Comparison of ENCODE assay signal across 7 cellular contexts in genomic region chr20:36273414-36274247, GRCh38. TPM values are rescaled to one million over a fixed set of nuclear protein-coding genes. Genes with fewer than 3 reads are reported as not detected.
DNase-seq lines count a peak whose midpoint lies in the region; ATAC-seq and TF ChIP-seq lines count a peak whose summit lies in the region.

No MANE protein-coding gene starts in this region.

- no peak overlapping the region for H4K5ac ChIP-seq in mesendoderm (ENCODE audit: low read length)

- H3K4me3 ChIP-seq in astrocyte of the cerebellum (ENCODE audit: low read depth, low read length): no peak overlapping the region
- H3K4me3 ChIP-seq in mesendoderm (ENCODE audit: low read length): no peak overlapping the region

- no peaks in the 10 kb centered on the region for H3K79me1 ChIP-seq in mesendoderm (ENCODE audit: low read length)

- no peak overlapping the region for H3K23ac ChIP-seq in mesendoderm (ENCODE audit: low read length)

- no CpG with 5 or more reads among the region's 14 CpGs for WGBS in mesendoderm (ENCODE audit: extremely low coverage, insufficient coverage, low lambda C conversion rate)

- no peaks in the 10 kb centered on the region for H3K36me3 ChIP-seq in mesendoderm (ENCODE audit: control insufficient read depth, insufficient read depth, low read length)

- in situ Hi-C loops in astrocyte of the cerebellum (cut with HindIII; ENCODE audit: low sequenced_read_pairs): no loop called here

- no peak overlapping the region for H2BK5ac ChIP-seq in mesendoderm (ENCODE audit: low read length)

- no peak overlapping the region for H3K4me2 ChIP-seq in mesendoderm (ENCODE audit: low read length)

- peak; percentile 34 for TF ChIP-seq CTCF in astrocyte of the cerebellum (IDR thresholded peaks at IDR 0.05; ENCODE audit: low read depth, low read length, missing control alignments)

- H2BK120ac ChIP-seq in mesendoderm (ENCODE audit: low read depth, low read length): no peak overlapping the region

- no peak overlapping the region for H3K27ac ChIP-seq in mesendoderm (ENCODE audit: low read depth, low read length)

- H3K4me1 Mint-ChIP-seq in activated T-helper 2 cell treated with anti-CD3 and anti-CD28 coated beads, Interferon-gamma antibody, Interleukin-2, Interleukin-4, amounts not matched to agents 10 μg/mL and 5 μg/mL and 100 μg/mL, durations not matched to agents 14 hours and 24 hours and 36 hours (ENCODE audit: low read depth): no peaks in the 10 kb centered on the region

- H3K4me3 Mint-ChIP-seq in activated T-helper 2 cell treated with anti-CD3 and anti-CD28 coated beads, Interferon-gamma antibody, Interleukin-2, Interleukin-4, amounts not matched to agents 10 μg/mL and 5 μg/mL and 100 μg/mL, durations not matched to agents 14 hours and 24 hours and 36 hours (ENCODE audit: low read depth): no peak overlapping the region

- no peak overlapping the region for H3K18ac ChIP-seq in mesendoderm (ENCODE audit: low read length)

- no peak overlapping the region for H2BK15ac ChIP-seq in mesendoderm (replicated peaks; ENCODE audit: low read depth)

- no peak overlapping the region for H3K27ac Mint-ChIP-seq in activated T-helper 2 cell treated with anti-CD3 and anti-CD28 coated beads, Interferon-gamma antibody, Interleukin-2, Interleukin-4, amounts not matched to agents 10 μg/mL and 5 μg/mL and 100 μg/mL, durations not matched to agents 14 hours and 24 hours and 36 hours

- H3K27me3 Mint-ChIP-seq in activated T-helper 2 cell treated with anti-CD3 and anti-CD28 coated beads, Interferon-gamma antibody, Interleukin-2, Interleukin-4, amounts not matched to agents 10 μg/mL and 5 μg/mL and 100 μg/mL, durations not matched to agents 14 hours and 24 hours and 36 hours (ENCODE audit: low read depth): peaks cover 1% of the 10 kb centered on the region

- no peaks in the 10 kb centered on the region for H3K79me2 ChIP-seq in mesendoderm (ENCODE audit: control insufficient read depth, insufficient read depth, low read length)

- H3K4ac ChIP-seq in mesendoderm (ENCODE audit: low read depth, low read length): no peak overlapping the region

- H3K9me3 Mint-ChIP-seq in activated T-helper 2 cell treated with anti-CD3 and anti-CD28 coated beads, Interferon-gamma antibody, Interleukin-2, Interleukin-4, amounts not matched to agents 10 μg/mL and 5 μg/mL and 100 μg/mL, durations not matched to agents 14 hours and 24 hours and 36 hours: no peaks in the 10 kb centered on the region

- H3K9ac ChIP-seq in mesendoderm (ENCODE audit: low read length): no peak overlapping the region

- H2AK5ac ChIP-seq in mesendoderm (ENCODE audit: low read length): no peak overlapping the region

- H3K4me1 ChIP-seq in mesendoderm (ENCODE audit: control insufficient read depth, low read depth, low read length): no peaks in the 10 kb centered on the region

- ATAC-seq in GM19035 (IDR thresholded peaks at IDR 0.05; ENCODE audit: unreplicated experiment) (no peak), HG02970 (IDR thresholded peaks at IDR 0.05; ENCODE audit: low FRiP score, unreplicated experiment) (no peak)

- no peaks in the 10 kb centered on the region for H3K36me3 Mint-ChIP-seq in activated T-helper 2 cell treated with anti-CD3 and anti-CD28 coated beads, Interferon-gamma antibody, Interleukin-2, Interleukin-4, amounts not matched to agents 10 μg/mL and 5 μg/mL and 100 μg/mL, durations not matched to agents 14 hours and 24 hours and 36 hours (ENCODE audit: low read depth)

- DNase-seq in ELF-1 (ENCODE audit: low read depth, low spot score): peak; percentile 54
- DNase-seq in HT-29 (ENCODE audit: low spot score): peak; percentile 78
- DNase-seq in astrocyte of the cerebellum (ENCODE audit: low read depth): no peak
- DNase-seq in mesendoderm: peak; percentile 41
- no peak for DNase-seq in activated T-helper 2 cell treated with anti-CD3 and anti-CD28 coated beads, Interferon-gamma antibody, Interleukin-2, Interleukin-4, amounts not matched to agents 10 μg/mL and 5 μg/mL and 100 μg/mL, durations not matched to agents 14 hours and 24 hours and 36 hours (ENCODE audit: low spot score)

- no peak overlapping the region for H4K8ac ChIP-seq in mesendoderm (ENCODE audit: low read depth, low read length)

- H3K56ac ChIP-seq in mesendoderm (ENCODE audit: low read length): no peak overlapping the region

- intact Hi-C loops in activated T-helper 2 cell treated with anti-CD3 and anti-CD28 coated beads, Interferon-gamma antibody, Interleukin-2, Interleukin-4, amounts not matched to agents 10 μg/mL and 5 μg/mL and 100 μg/mL, durations not matched to agents 14 hours and 24 hours and 36 hours (cut with micrococcal nuclease): no loop called here

- H3K27me3 ChIP-seq in mesendoderm (ENCODE audit: insufficient read depth, low read length, poor library complexity): no peaks in the 10 kb centered on the region

RNA-seq across cellular contexts. Expression of gene DLGAP4, which starts 32.5 kb away (rescaled TPM):
- total RNA-seq in HT-29 (2014; rRNA removed; shearing (Covaris generic)): 21.4 and 37.0 TPM in 2 replicates
- 49.0 TPM for polyA plus RNA-seq in mesendoderm (2013, experiment 1 of 2)
- 50.3 TPM for polyA plus RNA-seq in mesendoderm (2013, experiment 2 of 2)
- 34.7 and 37.4 TPM in 2 replicates for total RNA-seq in activated T-helper 2 cell treated with anti-CD3 and anti-CD28 coated beads, Interferon-gamma antibody, Interleukin-2, Interleukin-4, amounts not matched to agents 10 μg/mL and 5 μg/mL and 100 μg/mL, durations not matched to agents 14 hours and 24 hours and 36 hours

RNA-seq across cellular contexts. Expression of gene AAR2, which starts 37.4 kb away (rescaled TPM):
- 57.0 and 61.5 TPM in 2 replicates for total RNA-seq in HT-29 (2014; rRNA removed; shearing (Covaris generic))
- 30.3 TPM for polyA plus RNA-seq in mesendoderm (2013, experiment 1 of 2)
- 29.0 TPM for polyA plus RNA-seq in mesendoderm (2013, experiment 2 of 2)
- total RNA-seq in activated T-helper 2 cell treated with anti-CD3 and anti-CD28 coated beads, Interferon-gamma antibody, Interleukin-2, Interleukin-4, amounts not matched to agents 10 μg/mL and 5 μg/mL and 100 μg/mL, durations not matched to agents 14 hours and 24 hours and 36 hours: 27.1 and 28.5 TPM in 2 replicates

Comparison
In these comparisons a context has a peak if more than half of its experiments do, and no peak if none do; other contexts are left out.
1. DNase-seq: peak in ELF-1 (single experiment), HT-29 (single experiment) and mesendoderm (single experiment); none in astrocyte of the cerebellum (single experiment) and activated T-helper 2 cell treated with anti-CD3 and anti-CD28 coated beads, Interferon-gamma antibody, Interleukin-2, Interleukin-4, amounts not matched to agents 10 μg/mL and 5 μg/mL and 100 μg/mL, durations not matched to agents 14 hours and 24 hours and 36 hours (single experiment).